ENCODE assay signal across 5 cellular contexts in genomic region chr5:5899716-5900115, GRCh38.
"Had no signal": no experiment of that assay in that cellular context is flagged by ENCODE, and none has a peak within 500 bp of the region (broad histone marks: within the 10 kb centered on the region; RNA-seq: fewer than 3 reads in every experiment).

No MANE protein-coding gene starts in this region.

- DNase-seq: H9, HCEC 1CT, IMR-90 had no signal

- H3K4me3 Mint-ChIP-seq: GM23338, H9 had no signal

- H2AFZ ChIP-seq: GM23338 had no signal

- H3K27ac Mint-ChIP-seq: GM23338, H9 had no signal

- H3K9me3 Mint-ChIP-seq: H9 had no signal

- ATAC-seq: GM23338, K562 had no signal

- H3K4me2 ChIP-seq: GM23338 had no signal

- H3K4me3 ChIP-seq: GM23338, K562 had no signal
